Comparison of ENCODE assay signal across 17 cellular contexts in genomic region chr4:98528882-98529281, GRCh38.
DNase-seq lines count a peak whose midpoint lies in the region; ATAC-seq and TF ChIP-seq lines count a peak whose summit lies in the region.
"Had no signal": no experiment of that assay in that cellular context is flagged by ENCODE, and none has a peak within 500 bp of the region (broad histone marks: within the 10 kb centered on the region; RNA-seq: fewer than 3 reads in every experiment).

No MANE protein-coding gene starts in this region.

- no peak overlapping the region for H3K4me3 Mint-ChIP-seq in activated T-cell treated with anti-CD3 and anti-CD28 coated beads, Interleukin-2, amount 50 U/mL, for 24 hours
- H3K4me3 Mint-ChIP-seq in activated T-helper 17 cell treated with anti-CD3 and anti-CD28 coated beads, Interleukin-2, amount 50 U/mL, for 72 hours, result no peak overlapping the region
- H3K4me3 Mint-ChIP-seq: activated B cell treated with CpG ODN at 0.5 μM for 24 hours; activated naive CD8-positive, alpha-beta T cell had no signal

- TF ChIP-seq CTCF in smooth muscle cell (IDR thresholded peaks at IDR 0.05; ENCODE audit: borderline replicate concordance, insufficient read depth, poor library complexity, severe bottlenecking), result no peak

- H3K9me3 Mint-ChIP-seq in activated T-cell treated with anti-CD3 and anti-CD28 coated beads, Interleukin-2, amount 50 U/mL, for 24 hours, result peaks cover under 1% of the 10 kb centered on the region
- H3K9me3 Mint-ChIP-seq in activated T-helper 17 cell treated with anti-CD3 and anti-CD28 coated beads, Interleukin-2, amount 50 U/mL, for 72 hours, result peaks cover 1% of the 10 kb centered on the region

- H3K4me2 ChIP-seq in Karpas-422 (ENCODE audit: low read depth, low read length, poor library complexity, severe bottlenecking) (peak overlapping the region; percentile 31), smooth muscle cell (peak overlapping the region; percentile 55)
- H3K4me2 ChIP-seq: BLaER1 had no signal

- H3K9ac ChIP-seq in Karpas-422 (ENCODE audit: low read length) (no peak overlapping the region), smooth muscle cell (ENCODE audit: low read depth) (no peak overlapping the region)
- H3K9ac ChIP-seq: BLaER1 had no signal

- 23% methylated on average over 3 of the region's 3 CpGs for WGBS in smooth muscle cell (ENCODE audit: low lambda C conversion rate)

- H3K27me3 ChIP-seq in Karpas-422 (ENCODE audit: low read length), result no peaks in the 10 kb centered on the region
- H3K27me3 ChIP-seq in smooth muscle cell (ENCODE audit: low read depth), result no peaks in the 10 kb centered on the region
- H3K27me3 ChIP-seq: BLaER1, upper lobe of left lung had no signal

- H3K27ac ChIP-seq in Karpas-422 (ENCODE audit: low read length) (no peak overlapping the region), smooth muscle cell (ENCODE audit: low read depth) (no peak overlapping the region)
- H3K27ac ChIP-seq: BLaER1, upper lobe of left lung had no signal

- H3K4me1 Mint-ChIP-seq in activated T-cell treated with anti-CD3 and anti-CD28 coated beads, Interleukin-2, amount 50 U/mL, for 24 hours (ENCODE audit: low read depth), result peaks cover 62% of the 10 kb centered on the region
- H3K4me1 Mint-ChIP-seq in activated T-helper 17 cell treated with anti-CD3 and anti-CD28 coated beads, Interleukin-2, amount 50 U/mL, for 72 hours, result peaks cover 11% of the 10 kb centered on the region
- H3K4me1 Mint-ChIP-seq: activated B cell treated with CpG ODN at 0.5 μM for 24 hours had no signal

- no peak for DNase-seq in activated T-cell treated with anti-CD3 and anti-CD28 coated beads, Interleukin-2, amount 50 U/mL, for 24 hours
- no peak for DNase-seq in activated T-cell treated with anti-CD3 and anti-CD28 coated beads for 4 hours
- DNase-seq in Karpas-422, result no peak
- DNase-seq in smooth muscle cell (lab: John Stamatoyannopoulos, UW; ENCODE audit: unreplicated experiment), result no peak
- DNase-seq in NCI-H446 (lab: John Stamatoyannopoulos, UW), result no peak
- DNase-seq in NCI-H2196 (lab: John Stamatoyannopoulos, UW; ENCODE audit: unreplicated experiment), result no peak
- no peak for DNase-seq in medulla oblongata (ENCODE audit: extremely low spot score)
- DNase-seq: ACHN, activated B cell treated with CpG ODN at 0.5 μM for 24 hours, kidney glomerular epithelial cell, NCI-H187, T1000, upper lobe of left lung had no signal

- H3K4me3 ChIP-seq in Karpas-422 (ENCODE audit: low read length) (no peak overlapping the region), smooth muscle cell (no peak overlapping the region)
- H3K4me3 ChIP-seq: BLaER1, lung, upper lobe of left lung had no signal

- peaks cover 3% of the 10 kb centered on the region for H3K36me3 Mint-ChIP-seq in activated T-cell treated with anti-CD3 and anti-CD28 coated beads, Interleukin-2, amount 50 U/mL, for 24 hours (ENCODE audit: low read depth)
- H3K36me3 Mint-ChIP-seq in activated T-helper 17 cell treated with anti-CD3 and anti-CD28 coated beads, Interleukin-2, amount 50 U/mL, for 72 hours (ENCODE audit: low read depth), result peaks cover 2% of the 10 kb centered on the region
- H3K36me3 Mint-ChIP-seq: activated naive CD8-positive, alpha-beta T cell had no signal

- H3K9me3 ChIP-seq in Karpas-422 (ENCODE audit: low read length) (no peaks in the 10 kb centered on the region), smooth muscle cell (replicated peaks; ENCODE audit: low read depth) (no peaks in the 10 kb centered on the region)
- H3K9me3 ChIP-seq: BLaER1, upper lobe of left lung had no signal

- H3K9me2 ChIP-seq in Karpas-422 (replicated peaks; ENCODE audit: insufficient read depth, low read length), result no peaks in the 10 kb centered on the region

- H3K4me1 ChIP-seq in Karpas-422 (ENCODE audit: low read length), result peaks cover 37% of the 10 kb centered on the region
- peaks cover 6% of the 10 kb centered on the region for H3K4me1 ChIP-seq in smooth muscle cell (ENCODE audit: low read depth)
- H3K4me1 ChIP-seq: BLaER1, upper lobe of left lung had no signal

- H4K20me1 ChIP-seq in Karpas-422 (ENCODE audit: insufficient read depth, low read depth, low read length) (no peaks in the 10 kb centered on the region), smooth muscle cell (ENCODE audit: low read depth) (peaks cover 60% of the 10 kb centered on the region)
- H4K20me1 ChIP-seq: BLaER1 had no signal

- H3K27ac Mint-ChIP-seq in activated T-cell treated with anti-CD3 and anti-CD28 coated beads, Interleukin-2, amount 50 U/mL, for 24 hours, result peak overlapping the region; percentile 83
- no peak overlapping the region for H3K27ac Mint-ChIP-seq in activated T-helper 17 cell treated with anti-CD3 and anti-CD28 coated beads, Interleukin-2, amount 50 U/mL, for 72 hours
- H3K27ac Mint-ChIP-seq: activated B cell treated with CpG ODN at 0.5 μM for 24 hours; activated naive CD8-positive, alpha-beta T cell had no signal

- peak; percentile 86 for ATAC-seq in activated T-helper 17 cell treated with anti-CD3 and anti-CD28 coated beads, Interleukin-2, amount 50 U/mL, for 72 hours (replicated peaks)

- H3K79me2 ChIP-seq in Karpas-422 (ENCODE audit: low read length), result no peaks in the 10 kb centered on the region
- peaks cover 71% of the 10 kb centered on the region for H3K79me2 ChIP-seq in smooth muscle cell (ENCODE audit: low read depth)

- no peaks in the 10 kb centered on the region for H3K27me3 Mint-ChIP-seq in activated T-cell treated with anti-CD3 and anti-CD28 coated beads, Interleukin-2, amount 50 U/mL, for 24 hours
- no peaks in the 10 kb centered on the region for H3K27me3 Mint-ChIP-seq in activated T-helper 17 cell treated with anti-CD3 and anti-CD28 coated beads, Interleukin-2, amount 50 U/mL, for 72 hours
- H3K27me3 Mint-ChIP-seq: activated B cell treated with CpG ODN at 0.5 μM for 24 hours; activated naive CD8-positive, alpha-beta T cell had no signal

- no peaks in the 10 kb centered on the region for H3K36me3 ChIP-seq in Karpas-422 (ENCODE audit: insufficient read depth, low read length)
- H3K36me3 ChIP-seq in smooth muscle cell (ENCODE audit: low read depth), result no peaks in the 10 kb centered on the region
- H3K36me3 ChIP-seq: BLaER1, upper lobe of left lung had no signal

- H2AFZ ChIP-seq in Karpas-422 (ENCODE audit: low read length), result no peak overlapping the region
- H2AFZ ChIP-seq in smooth muscle cell (ENCODE audit: low read depth), result no peak overlapping the region

- peaks cover 23% of the 10 kb centered on the region for H3F3A ChIP-seq in smooth muscle cell (ENCODE audit: low read depth)
